Comparison of ENCODE assay signal across 12 cellular contexts in genomic region chr9:96425500-96426169, GRCh38.
"Had no signal": no experiment of that assay in that cellular context is flagged by ENCODE, and none has a peak within 500 bp of the region (broad histone marks: within the 10 kb centered on the region; RNA-seq: fewer than 3 reads in every experiment).

No MANE protein-coding gene starts in this region.

- H3K36me3 ChIP-seq: tibial nerve had no signal

- H3K4me3 ChIP-seq: smooth muscle cell, tibial nerve had no signal

- ATAC-seq: activated naive CD4-positive, alpha-beta T cell treated with anti-CD3 and anti-CD28 coated beads, Interleukin-2, amount 50 U/mL, for 72 hours; esophagus mucosa; left cardiac atrium; naive thymus-derived CD8-positive, alpha-beta T cell; right cardiac atrium had no signal

- H3K27me3 ChIP-seq: tibial nerve had no signal

- H3K9me3 ChIP-seq: tibial nerve had no signal

- DNase-seq: activated CD4-positive, alpha-beta T cell treated with anti-CD3 and anti-CD28 coated beads for 4 hours; activated CD8-positive, alpha-beta memory T cell treated with anti-CD3 and anti-CD28 coated beads for 24 hours; amygdala; left cardiac atrium; mammary epithelial cell; naive thymus-derived CD8-positive, alpha-beta T cell; nucleus accumbens; right cardiac atrium had no signal

- H3K27ac ChIP-seq: tibial nerve had no signal
